ENCODE assay signal across 1 cellular context in genomic region chr1:94038511-94038910, GRCh38.
TF ChIP-seq lines count a peak whose summit lies in the region.

No MANE protein-coding gene starts in this region.

TF ChIP-seq in endothelial cell of umbilical vein, 7 proteins besides CTCF, POLR2A, EP300 and RAD21 (continued from another document):
- TF ChIP-seq GATA2 (IDR thresholded peaks at IDR 0.05; ENCODE audit: insufficient read depth, insufficient read length, low read depth, low read length) (peak; percentile 46), EZH2 (IDR thresholded peaks at IDR 0.05; ENCODE audit: borderline replicate concordance, low read depth, low read length, severe bottlenecking) (no peak)
- TF ChIP-seq, protein P1, sequence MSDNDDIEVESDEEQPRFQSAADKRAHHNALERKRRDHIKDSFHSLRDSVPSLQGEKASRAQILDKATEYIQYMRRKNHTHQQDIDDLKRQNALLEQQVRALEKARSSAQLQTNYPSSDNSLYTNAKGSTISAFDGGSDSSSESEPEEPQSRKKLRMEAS (IDR thresholded peaks at IDR 0.05; ENCODE audit: insufficient read depth, insufficient read length), result no peak
TF ChIP-seq in endothelial cell of umbilical vein: peak in this region for 5.
